ENCODE assay signal across 9 cellular contexts in genomic region chr3:138082085-138082991, GRCh38. TPM values are rescaled to one million over a fixed set of nuclear protein-coding genes. Genes with fewer than 3 reads are reported as not detected.
DNase-seq lines count a peak whose midpoint lies in the region; ATAC-seq and TF ChIP-seq lines count a peak whose summit lies in the region.
"Had no signal": no experiment of that assay in that cellular context is flagged by ENCODE, and none has a peak within 500 bp of the region (broad histone marks: within the 10 kb centered on the region; RNA-seq: fewer than 3 reads in every experiment).

No MANE protein-coding gene starts in this region.

- H3K9me3 ChIP-seq in left ventricle myocardium inferior (replicated peaks) (no peaks in the 10 kb centered on the region), uterus (no peaks in the 10 kb centered on the region)

- no peaks in the 10 kb centered on the region for H3K9me3 Mint-ChIP-seq in T-helper 1 cell treated with Interleukin-12 subunit alpha and Interleukin-12 subunit beta and Interleukin-4 antibody, amounts not matched to agents 30 μg/mL and 1 μg/mL, for 36 hours

- peaks cover 4% of the 10 kb centered on the region for H3K27me3 Mint-ChIP-seq in T-helper 1 cell treated with Interleukin-12 subunit alpha and Interleukin-12 subunit beta and Interleukin-4 antibody, amounts not matched to agents 30 μg/mL and 1 μg/mL, for 36 hours (ENCODE audit: low read depth)

- H3K27me3 ChIP-seq in left ventricle myocardium inferior (ENCODE audit: low read depth) (no peaks in the 10 kb centered on the region), uterus (no peaks in the 10 kb centered on the region)

- DNase-seq in Daoy (ENCODE audit: low read depth) (peak; percentile 87), left ventricle myocardium inferior (no peak), uterus (peak; percentile 44 to 55), HUDEP-2 (lab: John Stamatoyannopoulos, UW; ENCODE audit: unreplicated experiment in 76 of 76) (no peak)
- DNase-seq in NK-92 treated with Interleukin-12 subunit alpha and Interleukin-12 subunit beta, amount 100 ng/mL, for 24 hours (lab: John Stamatoyannopoulos, UW), result no peak

- TF ChIP-seq POLR2A in uterus (IDR thresholded peaks at IDR 0.05), result no peak

- peaks cover 26% of the 10 kb centered on the region for H3K4me1 Mint-ChIP-seq in T-helper 1 cell treated with Interleukin-12 subunit alpha and Interleukin-12 subunit beta and Interleukin-4 antibody, amounts not matched to agents 30 μg/mL and 1 μg/mL, for 36 hours (ENCODE audit: low read depth)

- H3K4me1 ChIP-seq in left ventricle myocardium inferior, result peaks cover 6% of the 10 kb centered on the region
- H3K4me1 ChIP-seq in uterus, result no peaks in the 10 kb centered on the region

- peak; percentile 82 for ATAC-seq in HG02938 (IDR thresholded peaks at IDR 0.05; ENCODE audit: unreplicated experiment)
- ATAC-seq in GM21786 (IDR thresholded peaks at IDR 0.05; ENCODE audit: unreplicated experiment), result no peak

- peaks cover 58% of the 10 kb centered on the region for H3K36me3 ChIP-seq in left ventricle myocardium inferior
- H3K36me3 ChIP-seq in uterus, result no peaks in the 10 kb centered on the region

- TF ChIP-seq CTCF in left ventricle myocardium inferior (IDR thresholded peaks at IDR 0.05; ENCODE audit: borderline replicate concordance) (no peak), uterus (IDR thresholded peaks at IDR 0.05) (no peak)

- H3K27ac Mint-ChIP-seq in T-helper 1 cell treated with Interleukin-12 subunit alpha and Interleukin-12 subunit beta and Interleukin-4 antibody, amounts not matched to agents 30 μg/mL and 1 μg/mL, for 36 hours, result peak overlapping the region; percentile 66

- H3K4me3 ChIP-seq in left ventricle myocardium inferior (peak overlapping the region; percentile 21), uterus (no peak overlapping the region)

- intact Hi-C loops in left ventricle myocardium inferior (cut with micrococcal nuclease), result no loop called here
- intact Hi-C loops in uterus (cut with DNase I; ENCODE audit: low total_unique reads), result no loop called here

- peaks cover 2% of the 10 kb centered on the region for H3K36me3 Mint-ChIP-seq in T-helper 1 cell treated with Interleukin-12 subunit alpha and Interleukin-12 subunit beta and Interleukin-4 antibody, amounts not matched to agents 30 μg/mL and 1 μg/mL, for 36 hours (ENCODE audit: low read depth)

- H3K27ac ChIP-seq in left ventricle myocardium inferior (replicated peaks) (peak overlapping the region; percentile 21), uterus (peak overlapping the region; percentile 79 to 81)

- H3K4me3 Mint-ChIP-seq in T-helper 1 cell treated with Interleukin-12 subunit alpha and Interleukin-12 subunit beta and Interleukin-4 antibody, amounts not matched to agents 30 μg/mL and 1 μg/mL, for 36 hours, result peak overlapping the region; percentile 40

RNA-seq across cellular contexts. Expression of gene DZIP1L, which starts 33.1 kb away (rescaled TPM):
- 8.2 and 9.7 TPM in 2 replicates for total RNA-seq in Daoy (2014; rRNA removed; shearing (Covaris generic))
- total RNA-seq in left ventricle myocardium inferior (4.7 TPM), uterus (10 to 100 TPM in 3 of 4 donors, 1 to 10 TPM in 1; 3.8 to 58.5 (median 32.7) TPM)
- total RNA-seq: T-helper 2 cell treated with Interferon-gamma antibody and Interleukin-4, amounts not matched to agents 100 ng/mL and 5 ng/mL, for 36 hours had no signal

RNA-seq across cellular contexts. Expression of gene A4GNT, which starts 49.9 kb away (rescaled TPM):
- not detected in 2 replicates for total RNA-seq in Daoy (2014; rRNA removed; shearing (Covaris generic))
- not detected for total RNA-seq in left ventricle myocardium inferior
- total RNA-seq in uterus, result not detected
- total RNA-seq: T-helper 2 cell treated with Interferon-gamma antibody and Interleukin-4, amounts not matched to agents 100 ng/mL and 5 ng/mL, for 36 hours had no signal

Comparison
In these comparisons a context has a peak if more than half of its experiments do, and no peak if none do; other contexts are left out.
1. DNase-seq: peak in Daoy (single experiment) and uterus (2 of 2); none in left ventricle myocardium inferior (single experiment), HUDEP-2 (0 of 76) and NK-92 treated with Interleukin-12 subunit alpha and Interleukin-12 subunit beta, amount 100 ng/mL, for 24 hours (single experiment).